Comparison of ENCODE assay signal across 16 cellular contexts in the genomic region with DNA sequence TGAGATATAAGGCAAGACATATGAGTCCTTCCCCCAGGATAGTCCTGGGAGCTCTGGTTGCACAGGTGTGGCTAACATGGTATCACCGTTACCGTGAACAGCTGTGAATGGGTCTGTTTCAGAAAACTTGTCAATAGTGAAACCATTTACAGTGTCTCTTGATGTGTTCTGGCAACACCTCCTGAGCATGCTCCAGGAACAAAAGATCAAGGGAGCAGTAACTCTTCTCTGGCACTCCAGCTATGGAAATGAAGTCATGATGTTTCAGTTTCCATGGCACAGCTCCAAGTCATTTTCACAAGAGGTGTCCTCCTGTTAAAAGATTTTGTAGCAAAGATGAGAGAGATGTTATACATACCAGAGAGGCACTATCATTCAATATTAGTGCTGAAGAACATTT.
DNase-seq lines count a peak whose midpoint lies in the region; ATAC-seq and TF ChIP-seq lines count a peak whose summit lies in the region.
"Had no signal": no experiment of that assay in that cellular context is flagged by ENCODE, and none has a peak within 500 bp of the region (broad histone marks: within the 10 kb centered on the region; RNA-seq: fewer than 3 reads in every experiment).

No MANE protein-coding gene starts in this region.

- peak; percentile 20 for ATAC-seq in PC-3
- ATAC-seq in GM21737 (IDR thresholded peaks at IDR 0.05; ENCODE audit: unreplicated experiment): no peak
- ATAC-seq in HG02763 (IDR thresholded peaks at IDR 0.05; ENCODE audit: unreplicated experiment): no peak
- ATAC-seq: K562 had no signal

- H3F3A ChIP-seq in PC-3 (ENCODE audit: low read length, unreplicated experiment): no peaks in the 10 kb centered on the region

- H3K4me1 ChIP-seq in PC-3 (ENCODE audit: insufficient read depth, low read length): peaks cover 8% of the 10 kb centered on the region; the same call in 1 of the 2 replicates
- H3K4me1 ChIP-seq: colonic mucosa, esophagus muscularis mucosa had no signal

- H3K4me3 ChIP-seq in GM12865 (ENCODE audit: low read depth, low read length): no peak overlapping the region
- H3K4me3 ChIP-seq in PC-3 (ENCODE audit: low read length): no peak overlapping the region
- H3K4me3 ChIP-seq: colonic mucosa, esophagus muscularis mucosa, K562 had no signal

- H3K9me2 ChIP-seq in PC-3 (replicated peaks; ENCODE audit: low read length): no peaks in the 10 kb centered on the region

- intact Hi-C loops in PC-3 (cut with micrococcal nuclease): no loop called here

- H3K27me3 ChIP-seq in PC-3 (ENCODE audit: low read length): no peaks in the 10 kb centered on the region
- H3K27me3 ChIP-seq: colonic mucosa, esophagus muscularis mucosa, neutrophil had no signal

- DNase-seq in GM12865 (ENCODE audit: low read depth) (peak; percentile 48), NCI-H1092 (lab: John Stamatoyannopoulos, UW) (peak; percentile 51), PC-3 (peak; percentile 35), iris pigment epithelial cell (ENCODE audit: low read depth) (peak; percentile 77), HuH-7 (ENCODE audit: low spot score) (no peak)
- no peak for DNase-seq in stimulated activated CD8-positive, alpha-beta memory T cell treated with anti-CD3 and anti-CD28 coated beads, Interleukin-4, amount 100 ng/mL, for 48 hours
- DNase-seq: activated naive CD4-positive, alpha-beta T cell treated with anti-CD3 and anti-CD28 coated beads, Interleukin-2, amount 50 U/mL, for 16 hours; CD4-positive, CD25-positive, alpha-beta regulatory T cell; colonic mucosa; NCI-H524; SHP77 treated with DMSO at 0.1 percent for 48 hours had no signal

- no peaks in the 10 kb centered on the region for H3K36me3 ChIP-seq in PC-3 (ENCODE audit: low read depth, low read length)
- H3K36me3 ChIP-seq: colonic mucosa, esophagus muscularis mucosa, neutrophil had no signal

- no peak overlapping the region for H3K9ac ChIP-seq in PC-3 (ENCODE audit: low read length)

- H3K27ac ChIP-seq in PC-3 (ENCODE audit: low read length): no peak overlapping the region
- H3K27ac ChIP-seq: colonic mucosa, esophagus muscularis mucosa, neutrophil had no signal

- H4K20me1 ChIP-seq in PC-3 (ENCODE audit: low read length): no peaks in the 10 kb centered on the region

- no TSS peak for BruUV-seq in PC-3 (replicated peaks; lab: Mats Ljungman, UMichigan)

- CTCF ChIA-PET in PC-3 (lab: Charles Lee): no interaction called here

- H3K4me2 ChIP-seq in PC-3 (ENCODE audit: low read length): no peak overlapping the region

- peaks cover 7% of the 10 kb centered on the region; the same call in 1 of the 2 replicates for H3K79me2 ChIP-seq in PC-3 (ENCODE audit: low read length)

- POLR2A ChIA-PET in PC-3 (lab: Charles Lee; ENCODE audit: unreplicated experiment): no interaction called here

- TF ChIP-seq CTCF in GM12865 (IDR thresholded peaks at IDR 0.05; ENCODE audit: insufficient read depth, low read depth, low read length, missing control alignments): no peak
- TF ChIP-seq CTCF in PC-3 (conservative IDR thresholded peaks at IDR 0.05; ENCODE audit: low read depth, low read length): no peak

- no peak overlapping the region for H2AFZ ChIP-seq in PC-3 (ENCODE audit: low read length)

- no peaks in the 10 kb centered on the region for H3K9me3 ChIP-seq in PC-3 (ENCODE audit: low read length)
- H3K9me3 ChIP-seq: colonic mucosa, neutrophil had no signal

Comparison
In these comparisons a context has a peak if more than half of its experiments do, and no peak if none do; other contexts are left out.
1. DNase-seq: peak in GM12865 (single experiment), NCI-H1092 (single experiment), PC-3 (single experiment) and iris pigment epithelial cell (single experiment); none in stimulated activated CD8-positive, alpha-beta memory T cell treated with anti-CD3 and anti-CD28 coated beads, Interleukin-4, amount 100 ng/mL, for 48 hours (single experiment) and HuH-7 (single experiment).